Comparison of ENCODE assay signal across 12 cellular contexts in genomic region chr3:101852983-101853382, GRCh38. TPM values are rescaled to one million over a fixed set of nuclear protein-coding genes. Genes with fewer than 3 reads are reported as not detected.
DNase-seq lines count a peak whose midpoint lies in the region; ATAC-seq, FAIRE-seq and TF ChIP-seq lines count a peak whose summit lies in the region.
"Had no signal": no experiment of that assay in that cellular context is flagged by ENCODE, and none has a peak within 500 bp of the region (broad histone marks: within the 10 kb centered on the region; RNA-seq: fewer than 3 reads in every experiment).

No MANE protein-coding gene starts in this region.

- no peak for TF ChIP-seq CTCF in left ventricle myocardium inferior (IDR thresholded peaks at IDR 0.05; ENCODE audit: borderline replicate concordance)
- TF ChIP-seq CTCF in type B pancreatic cell (conservative IDR thresholded peaks at IDR 0.05) = no peak
- no peak for TF ChIP-seq CTCF in kidney (IDR thresholded peaks at IDR 0.05; ENCODE audit: borderline replicate concordance, extremely low read depth, insufficient read depth)

- H3K27ac ChIP-seq in left ventricle myocardium inferior (replicated peaks) (no peak overlapping the region), right cardiac atrium (ENCODE audit: low read length) (no peak overlapping the region), mucosa of rectum (ENCODE audit: low read depth in 2 of 2, low read length in 2 of 2) (peak overlapping the region; percentile 11 to 18), kidney (ENCODE audit: low read depth in 2 of 2, low read length in 2 of 2) (peak overlapping the region in 1 of 2 donors; percentile 47)
- H3K27ac ChIP-seq: ovary had no signal

- H3K4me3 Mint-ChIP-seq in activated naive CD8-positive, alpha-beta T cell treated with anti-CD3 and anti-CD28 coated beads for 36 hours = peak overlapping the region; percentile 93
- H3K4me3 Mint-ChIP-seq in type B pancreatic cell = peak overlapping the region; percentile 95

- H3K27me3 Mint-ChIP-seq in activated naive CD8-positive, alpha-beta T cell treated with anti-CD3 and anti-CD28 coated beads for 36 hours = no peaks in the 10 kb centered on the region
- H3K27me3 Mint-ChIP-seq in type B pancreatic cell = no peaks in the 10 kb centered on the region

- peaks cover 82% of the 10 kb centered on the region for H3K4me1 ChIP-seq in left ventricle myocardium inferior
- H3K4me1 ChIP-seq in right cardiac atrium (ENCODE audit: control insufficient read depth, insufficient read depth, low read length) = no peaks in the 10 kb centered on the region
- H3K4me1 ChIP-seq in mucosa of rectum (ENCODE audit: control insufficient read depth in 2 of 2, insufficient read depth in 2 of 2, low read length in 2 of 2) = peaks cover 25 to 33% of the 10 kb centered on the region in 2 donors
- H3K4me1 ChIP-seq in kidney (ENCODE audit: control insufficient read depth in 1 of 2, insufficient read depth in 1 of 2, low read depth in 1 of 2, low read length in 2 of 2) = peaks cover 8 to 9% of the 10 kb centered on the region in 2 donors

- peaks cover 62% of the 10 kb centered on the region for H3K36me3 ChIP-seq in left ventricle myocardium inferior
- H3K36me3 ChIP-seq in mucosa of rectum (ENCODE audit: control insufficient read depth in 2 of 2, insufficient read depth in 2 of 2, low read length in 2 of 2) = peaks cover 54 to 55% of the 10 kb centered on the region in 2 donors
- H3K36me3 ChIP-seq in kidney (ENCODE audit: control insufficient read depth in 1 of 2, insufficient read depth in 2 of 2, low read length in 2 of 2) = peaks cover 47 to 55% of the 10 kb centered on the region in 2 donors
- H3K36me3 ChIP-seq: ovary had no signal

- H3K9me3 ChIP-seq in left ventricle myocardium inferior (replicated peaks) = no peaks in the 10 kb centered on the region
- no peaks in the 10 kb centered on the region for H3K9me3 ChIP-seq in right cardiac atrium (ENCODE audit: control insufficient read depth, low read length)
- no peaks in the 10 kb centered on the region for H3K9me3 ChIP-seq in mucosa of rectum (ENCODE audit: control insufficient read depth in 2 of 2, low read length in 2 of 2)
- H3K9me3 ChIP-seq in kidney (ENCODE audit: control insufficient read depth in 1 of 2, low read length in 2 of 2) = no peaks in the 10 kb centered on the region
- H3K9me3 ChIP-seq: ovary, upper lobe of left lung had no signal

- 92% methylated on average over 5 of the region's 5 CpGs for WGBS in right cardiac atrium

- H3K27ac Mint-ChIP-seq in activated naive CD8-positive, alpha-beta T cell treated with anti-CD3 and anti-CD28 coated beads for 36 hours = peak overlapping the region; percentile 69
- peak overlapping the region; percentile 96 for H3K27ac Mint-ChIP-seq in type B pancreatic cell

- FAIRE-seq in kidney (lab: Jason Lieb, UNC) = no peak

- H3K27me3 ChIP-seq in left ventricle myocardium inferior (ENCODE audit: low read depth) = no peaks in the 10 kb centered on the region
- no peaks in the 10 kb centered on the region for H3K27me3 ChIP-seq in right cardiac atrium (ENCODE audit: control insufficient read depth, insufficient read depth)
- H3K27me3 ChIP-seq in mucosa of rectum (ENCODE audit: control insufficient read depth in 2 of 2, insufficient read depth in 2 of 2, low read length in 2 of 2) = no peaks in the 10 kb centered on the region
- H3K27me3 ChIP-seq: ovary, upper lobe of left lung had no signal

- H3K9ac ChIP-seq in mucosa of rectum (ENCODE audit: low read depth in 1 of 2, low read length in 2 of 2) (no peak overlapping the region), kidney (ENCODE audit: low read length in 2 of 2) (peak overlapping the region in 1 of 2 donors; percentile 24)

- no peak for ATAC-seq in right cardiac atrium

- peaks cover 63% of the 10 kb centered on the region for H3K4me1 Mint-ChIP-seq in activated naive CD8-positive, alpha-beta T cell treated with anti-CD3 and anti-CD28 coated beads for 36 hours
- peaks cover 29% of the 10 kb centered on the region for H3K4me1 Mint-ChIP-seq in type B pancreatic cell (ENCODE audit: unreplicated experiment)

- peak overlapping the region; percentile 95 for H3K4me3 ChIP-seq in left ventricle myocardium inferior
- H3K4me3 ChIP-seq in right cardiac atrium (ENCODE audit: low read length) = no peak overlapping the region
- H3K4me3 ChIP-seq in mucosa of rectum (ENCODE audit: low read length in 2 of 2) = peak overlapping the region in 1 of 2 donors; percentile 39
- peak overlapping the region in 1 of 2 donors; percentile 39 for H3K4me3 ChIP-seq in kidney (ENCODE audit: low read length in 2 of 2)
- H3K4me3 ChIP-seq: ovary had no signal

- H3K9me3 Mint-ChIP-seq in activated naive CD8-positive, alpha-beta T cell treated with anti-CD3 and anti-CD28 coated beads for 36 hours = peaks cover 3% of the 10 kb centered on the region
- H3K9me3 Mint-ChIP-seq in type B pancreatic cell = no peaks in the 10 kb centered on the region

- peaks cover 86% of the 10 kb centered on the region for H3K36me3 Mint-ChIP-seq in activated naive CD8-positive, alpha-beta T cell treated with anti-CD3 and anti-CD28 coated beads for 36 hours
- peaks cover 68% of the 10 kb centered on the region for H3K36me3 Mint-ChIP-seq in type B pancreatic cell

- intact Hi-C loops in left ventricle myocardium inferior (cut with micrococcal nuclease) = no loop called here
- intact Hi-C loops in right cardiac atrium (cut with DNase I) = loop anchor here in 1 of 4 donors (10.0 kb wide), 1 partner anchor 48 kb away; no protein-coding TSS in a partner anchor
- intact Hi-C loops in kidney (cut with DNase I) = no loop called here

- no peak for DNase-seq in left ventricle myocardium inferior
- DNase-seq in right cardiac atrium = no peak
- no peak for DNase-seq in activated naive CD8-positive, alpha-beta T cell treated with anti-CD3 and anti-CD28 coated beads for 36 hours
- no peak for DNase-seq in type B pancreatic cell (ENCODE audit: extremely low spot score, unreplicated experiment)
- no peak for DNase-seq in kidney
- no peak for DNase-seq in activated CD4-positive, CD25-positive, alpha-beta regulatory T cell (lab: John Stamatoyannopoulos, UW)
- no peak for DNase-seq in RKO (ENCODE audit: low spot score)
- DNase-seq: islet precursor cell, NCI-H1417, ovary had no signal

RNA-seq across cellular contexts. Expression of gene NFKBIZ, which starts 3.7 kb away (rescaled TPM):
- total RNA-seq in left ventricle myocardium inferior (15.0 TPM), right cardiac atrium (10 to 100 TPM; 14.2 to 28.4 (median 20.7) TPM), type B pancreatic cell (ENCODE audit: low replicate concordance) (54.1 and 87.6 TPM in 2 replicates), kidney (196 TPM)
- polyA plus RNA-seq in right cardiac atrium (9.5 TPM), kidney (ENCODE audit: insufficient read depth, low read depth, low replicate concordance) (6.7 TPM)
- total RNA-seq in activated naive CD8-positive, alpha-beta T cell treated with anti-CD3 and anti-CD28 coated beads for 36 hours = 10 to 100 TPM; 57.7 to 58.8 TPM

Comparison
In these comparisons a context has a peak if more than half of its experiments do, and no peak if none do; other contexts are left out.
1. H3K27ac ChIP-seq: peak in mucosa of rectum (2 of 2); none in left ventricle myocardium inferior (single experiment) and right cardiac atrium (single experiment).